ENCODE assay signal across 12 cellular contexts in the genomic region with DNA sequence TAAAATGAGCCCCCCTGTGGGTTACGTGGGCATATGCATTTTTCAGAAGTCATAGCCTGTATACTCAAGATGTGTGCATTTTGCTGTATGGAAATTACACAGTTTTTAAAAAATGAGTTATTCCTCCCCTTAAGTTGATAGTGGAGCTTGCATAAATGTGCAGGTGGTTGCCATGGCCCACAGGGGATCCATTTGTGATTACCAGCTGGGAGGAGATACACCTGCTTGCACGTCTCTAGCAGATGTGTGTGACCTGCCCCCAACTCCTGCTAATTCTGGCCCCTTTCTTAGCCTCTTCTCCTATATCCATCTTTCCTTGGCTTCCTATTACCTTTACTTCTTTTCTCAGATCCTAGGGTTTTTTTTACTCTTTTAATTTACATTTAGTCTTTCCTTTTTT.
"Had no signal": no experiment of that assay in that cellular context is flagged by ENCODE, and none has a peak within 500 bp of the region (broad histone marks: within the 10 kb centered on the region; RNA-seq: fewer than 3 reads in every experiment).

No MANE protein-coding gene starts in this region.

- H3K27me3 ChIP-seq: adrenal gland, gastroesophageal sphincter, pancreas, tibial nerve, uterus had no signal

- H3K4me3 ChIP-seq: adrenal gland, gastroesophageal sphincter, pancreas, tibial nerve, uterus had no signal

- H3K27ac ChIP-seq: adrenal gland, gastroesophageal sphincter, pancreas, tibial nerve, uterus had no signal

- ATAC-seq: activated CD4-positive, CD25-positive, alpha-beta regulatory T cell treated with anti-CD3 and anti-CD28 coated beads, Interleukin-2, amount 50 U/mL, for 24 hours; gastroesophageal sphincter; naive thymus-derived CD4-positive, alpha-beta T cell; stimulated activated memory B cell treated with anti-CD40 and anti-IgM and Interleukin-4, amounts not matched to agents 10 μg/mL and 1 μg/mL and 100 μg/mL, for 72 hours had no signal

- DNase-seq: activated CD4-positive, alpha-beta T cell treated with anti-CD3 and anti-CD28 coated beads, Interleukin-2, amount 50 U/mL, for 1 hour; activated naive CD4-positive, alpha-beta T cell treated with anti-CD3 and anti-CD28 coated beads, Interleukin-2, amount 50 U/mL, for 16 hours; erythroblast; naive thymus-derived CD4-positive, alpha-beta T cell; pancreas; stimulated activated CD4-positive, alpha-beta T cell treated with anti-CD3 and anti-CD28 coated beads, Interleukin-2, amount 100 ng/mL, for 48 hours; uterus had no signal

- H3K4me1 ChIP-seq: gastroesophageal sphincter, pancreas, uterus had no signal

- H3K9me3 ChIP-seq: adrenal gland, gastroesophageal sphincter, pancreas, tibial nerve, uterus had no signal

- H3K36me3 ChIP-seq: adrenal gland, gastroesophageal sphincter, pancreas, tibial nerve, uterus had no signal
